15 cellular contexts compared by ENCODE assay signal in the genomic region with DNA sequence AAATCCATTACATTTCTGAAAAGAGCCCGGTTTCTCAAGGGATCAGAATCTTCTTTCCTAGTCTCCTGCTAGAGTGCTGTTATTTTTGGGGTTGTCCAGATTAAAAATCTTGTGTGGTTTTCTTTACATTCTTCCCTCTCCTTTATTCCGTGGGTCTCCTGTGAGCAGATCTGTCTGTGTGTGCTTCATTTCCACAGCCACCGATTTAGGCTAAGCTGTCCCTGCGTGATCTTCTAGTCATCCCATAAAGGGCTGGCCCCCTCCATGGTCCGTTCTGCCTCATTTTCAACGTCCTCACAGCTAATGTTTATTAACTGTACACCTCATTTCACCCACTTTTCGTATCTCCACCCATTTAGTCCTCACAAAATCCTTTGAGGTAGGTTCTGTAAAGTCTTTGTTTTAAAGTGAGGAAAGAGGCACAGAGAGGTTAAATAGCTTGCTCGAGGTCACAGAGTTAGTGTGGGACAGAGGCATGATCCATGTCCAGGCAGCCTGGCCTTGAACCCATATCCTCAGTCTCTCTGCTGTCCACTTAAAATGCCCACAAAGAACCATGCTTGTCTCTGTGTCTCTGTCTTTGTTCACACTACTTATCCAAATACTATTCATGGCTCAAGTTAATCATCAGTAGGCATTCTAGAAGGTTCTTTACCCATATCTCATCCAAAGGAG.
"Had no signal": no experiment of that assay in that cellular context is flagged by ENCODE, and none has a peak within 500 bp of the region (broad histone marks: within the 10 kb centered on the region; RNA-seq: fewer than 3 reads in every experiment).

No MANE protein-coding gene starts in this region.

- DNase-seq: activated CD8-positive, alpha-beta memory T cell treated with anti-CD3 and anti-CD28 coated beads, Interleukin-2, amount 50 U/mL, for 48 hours; activated effector memory CD4-positive, alpha-beta T cell treated with Interleukin-2 at 50 U/mL for 16 hours; amniotic stem cell; body of pancreas; cortex of kidney; effector memory CD4-positive, alpha-beta T cell; hippocampal formation; left ventricle myocardium superior; mesenchymal stem cell; posterior cingulate gyrus; small intestine; stimulated activated naive CD4-positive, alpha-beta T cell; upper lobe of left lung had no signal

- H3K4me1 Mint-ChIP-seq: WTC11 had no signal

- ATAC-seq: body of pancreas, left ventricle myocardium superior, WTC11 had no signal

- H3K27me3 Mint-ChIP-seq: central memory CD8-positive, alpha-beta T cell had no signal

- H3K4me3 Mint-ChIP-seq: central memory CD8-positive, alpha-beta T cell; WTC11 had no signal

- H3K27ac Mint-ChIP-seq: WTC11 had no signal
